Comparison of ENCODE assay signal across 8 cellular contexts in the genomic region with DNA sequence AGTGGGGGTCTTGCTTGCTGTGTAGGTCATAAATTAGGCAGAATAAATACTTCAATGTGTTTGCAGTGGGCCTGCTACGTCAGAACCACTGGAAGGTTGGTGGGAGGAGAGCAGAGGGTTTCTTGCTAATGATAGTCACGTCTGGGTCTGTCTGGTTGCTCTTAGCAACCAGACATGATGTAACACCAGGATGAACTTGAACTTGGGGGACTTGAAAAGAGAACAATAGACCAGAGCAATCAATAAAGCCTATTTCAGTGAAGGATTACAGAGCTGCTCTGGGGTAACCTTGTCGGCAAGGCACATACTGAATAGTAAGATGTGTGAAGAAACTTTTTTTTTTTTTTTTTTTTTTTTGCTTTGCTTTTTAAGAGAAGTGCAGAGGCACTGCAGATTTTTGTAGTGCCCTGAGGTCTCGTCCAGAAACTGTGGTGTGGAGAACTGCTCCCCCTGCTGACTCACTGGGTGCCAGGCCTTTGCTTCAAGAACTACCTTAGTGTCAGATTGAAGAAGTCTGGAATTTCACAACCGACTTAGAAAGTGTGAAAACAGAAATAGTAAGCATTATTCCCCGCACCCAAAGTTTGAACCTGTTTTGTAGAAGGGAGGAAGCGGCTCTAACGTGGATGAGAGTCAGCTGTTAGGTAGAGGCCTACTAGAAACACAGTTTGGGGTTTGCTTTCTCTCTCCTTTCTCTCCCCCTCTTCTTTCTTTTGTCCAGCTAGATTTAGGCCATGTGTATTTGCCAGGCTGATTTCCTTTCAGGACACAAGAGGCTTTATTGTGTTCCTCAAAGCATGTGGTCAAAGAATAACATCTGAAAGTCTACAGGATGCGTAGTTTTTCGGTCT.
DNase-seq lines count a peak whose midpoint lies in the region; ATAC-seq and TF ChIP-seq lines count a peak whose summit lies in the region.

No MANE protein-coding gene starts in this region.

- no peak overlapping the region for H3K4me3 ChIP-seq in CD4-positive, alpha-beta memory T cell (ENCODE audit: low read length in 2 of 2)
- H3K4me3 ChIP-seq in IMR-90 (ENCODE audit: insufficient read depth, low read depth, low read length) (no peak overlapping the region), esophagus muscularis mucosa (no peak overlapping the region)
- H3K4me3 ChIP-seq in naive thymus-derived CD4-positive, alpha-beta T cell (ENCODE audit: low read length) = no peak overlapping the region

- no TSS peak for BruUV-seq in IMR-90 (replicated peaks; lab: Mats Ljungman, UMichigan)

- no peaks in the 10 kb centered on the region for H3K36me3 Mint-ChIP-seq in CD4-positive, alpha-beta memory T cell
- H3K36me3 Mint-ChIP-seq in naive thymus-derived CD4-positive, alpha-beta T cell = peaks cover 0 to 4% (median 0%) of the 10 kb centered on the region in 5 donors

- H2BK5ac ChIP-seq in IMR-90 (ENCODE audit: low read depth, low read length, poor library complexity, severe bottlenecking) = no peak overlapping the region

- no CpG with 5 or more reads among the region's 10 CpGs for WGBS in IMR-90 (ENCODE audit: extremely low coverage in 2 of 2, insufficient read length in 1 of 2), 2 experiments
- 19% methylated on average over 10 of the region's 10 CpGs for WGBS in esophagus muscularis mucosa

- no peak overlapping the region; the same call in 1 of the 2 replicates for H3K4me2 ChIP-seq in IMR-90 (ENCODE audit: low read depth, low read length)

- TF ChIP-seq CTCF in IMR-90 (conservative IDR thresholded peaks at IDR 0.05; ENCODE audit: low read depth, low read length) = peak; percentile 90
- TF ChIP-seq CTCF in esophagus muscularis mucosa (IDR thresholded peaks at IDR 0.05) = peak; percentile 74 to 86 (median 83)

- H3K18ac ChIP-seq in IMR-90 (ENCODE audit: low read depth, low read length) = no peak overlapping the region

- TF ChIP-seq POLR2A in IMR-90 (IDR thresholded peaks at IDR 0.05; ENCODE audit: low read depth, low read length) = no peak
- TF ChIP-seq POLR2A in esophagus muscularis mucosa (IDR thresholded peaks at IDR 0.05; ENCODE audit: low read depth) = no peak

- DNase-seq in CD4-positive, alpha-beta memory T cell = peak; percentile 58 to 72 (median 63)
- DNase-seq in IMR-90 (peak; percentile 86), OCI-M1 (lab: John Stamatoyannopoulos, UW) (peak; percentile 95), activated T-cell treated with anti-CD3 and anti-CD28 coated beads for 4 hours (peak; percentile 44), esophagus muscularis mucosa (ENCODE audit: extremely low spot score) (peak; percentile 97)
- peak; percentile 29 to 69 (median 59) for DNase-seq in naive thymus-derived CD4-positive, alpha-beta T cell
- peak; percentile 22 to 50 for DNase-seq in stimulated activated CD8-positive, alpha-beta memory T cell treated with anti-CD3 and anti-CD28 coated beads, Interleukin-7, amount 100 ng/mL, for 48 hours (ENCODE audit: extremely low read depth in 1 of 2, low read depth in 1 of 2)

- H3K79me1 ChIP-seq in IMR-90 (ENCODE audit: low read depth in 1 of 2, low read length in 2 of 2) = no peaks in the 10 kb centered on the region

- H4K8ac ChIP-seq in IMR-90 (ENCODE audit: low read depth in 2 of 2, low read length in 2 of 2) = no peak overlapping the region

- H3K27ac Mint-ChIP-seq in CD4-positive, alpha-beta memory T cell = peak overlapping the region; percentile 32 to 91 (median 81)
- H3K27ac Mint-ChIP-seq in naive thymus-derived CD4-positive, alpha-beta T cell = peak overlapping the region in 6 of 9 donors; percentile 11 to 82 (median 44)

- no peaks in the 10 kb centered on the region for H3K9me3 Mint-ChIP-seq in CD4-positive, alpha-beta memory T cell
- H3K9me3 Mint-ChIP-seq in naive thymus-derived CD4-positive, alpha-beta T cell = no peaks in the 10 kb centered on the region

- TF ChIP-seq EP300 in esophagus muscularis mucosa (IDR thresholded peaks at IDR 0.05) = no peak

- H2AFZ ChIP-seq in IMR-90 (replicated peaks; ENCODE audit: low read length, poor library complexity) = peak overlapping the region; percentile 16

- no peak overlapping the region for H2BK120ac ChIP-seq in IMR-90 (ENCODE audit: low read depth, low read length)

- peak overlapping the region in 2 of 8 donors; percentile 11 to 26 for H3K4me3 Mint-ChIP-seq in CD4-positive, alpha-beta memory T cell
- H3K4me3 Mint-ChIP-seq in naive thymus-derived CD4-positive, alpha-beta T cell = peak overlapping the region in 3 of 10 donors; percentile 14 to 39 (median 26)

- no peak overlapping the region for H2BK15ac ChIP-seq in IMR-90 (ENCODE audit: low read depth, low read length)

- H3K9ac ChIP-seq in IMR-90 (ENCODE audit: low read depth, low read length) = no peak overlapping the region

- H4K5ac ChIP-seq in IMR-90 (ENCODE audit: low read depth, low read length) = no peak overlapping the region

- POLR2A ChIA-PET in CD4-positive, alpha-beta memory T cell (lab: Charles Lee; ENCODE audit: partially characterized antibody) = interaction anchor here (1.1 kb wide), 1 partner anchor 404 kb away, joined by 5 read pairs; no protein-coding TSS in a partner anchor
- POLR2A ChIA-PET in IMR-90 (lab: Charles Lee; ENCODE audit: unreplicated experiment) = interaction anchor here (0.6 kb wide), 1 partner anchor 397 kb away, joined by 3 read pairs; no protein-coding TSS in a partner anchor
- POLR2A ChIA-PET in naive thymus-derived CD4-positive, alpha-beta T cell (lab: Charles Lee) = no interaction called here

- H3K23ac ChIP-seq in IMR-90 (ENCODE audit: low read depth, low read length) = no peak overlapping the region

- H2AK5ac ChIP-seq in IMR-90 (ENCODE audit: low read depth, low read length) = no peak overlapping the region

- H3K4ac ChIP-seq in IMR-90 (ENCODE audit: low read depth, low read length) = no peak overlapping the region

- peak; percentile 92 for ATAC-seq in GM21390 (IDR thresholded peaks at IDR 0.05; ENCODE audit: unreplicated experiment)
- ATAC-seq in IMR-90 (ENCODE audit: low read depth) = peak; percentile 98
- peak; percentile 88 for ATAC-seq in naive thymus-derived CD4-positive, alpha-beta T cell

- H4K91ac ChIP-seq in IMR-90 (ENCODE audit: insufficient read depth, low read depth, low read length) = no peak overlapping the region

- dilution Hi-C loops in IMR-90 (cut with HindIII; ENCODE audit: low sequenced_read_pairs, unreplicated experiment) = no loop called here

- H3K36me3 ChIP-seq in CD4-positive, alpha-beta memory T cell (ENCODE audit: insufficient read depth, low read length) = no peaks in the 10 kb centered on the region
- H3K36me3 ChIP-seq in IMR-90 (ENCODE audit: control insufficient read depth, insufficient read depth, low read length) (no peaks in the 10 kb centered on the region), esophagus muscularis mucosa (peaks cover 3 to 22% (median 13%) of the 10 kb centered on the region in 4 donors)
- no peaks in the 10 kb centered on the region for H3K36me3 ChIP-seq in naive thymus-derived CD4-positive, alpha-beta T cell (ENCODE audit: control insufficient read depth in 2 of 3, insufficient read depth in 3 of 3, low read length in 3 of 3)

- H3K27ac ChIP-seq in CD4-positive, alpha-beta memory T cell (ENCODE audit: low read depth, low read length) = no peak overlapping the region
- no peak overlapping the region for H3K27ac ChIP-seq in IMR-90 (ENCODE audit: insufficient read depth, low read length)
- H3K27ac ChIP-seq in esophagus muscularis mucosa (replicated peaks in 1 of 4) = peak overlapping the region; percentile 70 to 80 (median 72)
- H3K27ac ChIP-seq in naive thymus-derived CD4-positive, alpha-beta T cell (ENCODE audit: low read depth, low read length) = no peak overlapping the region

- no peak overlapping the region for H2BK20ac ChIP-seq in IMR-90 (ENCODE audit: low read depth, low read length)

- H3K9me1 ChIP-seq in IMR-90 (ENCODE audit: insufficient read depth, low read length) = no peaks in the 10 kb centered on the region

- peak; percentile 80 for TF ChIP-seq RAD21 in IMR-90 (IDR thresholded peaks at IDR 0.05; ENCODE audit: low read length)

- no peaks in the 10 kb centered on the region for H4K20me1 ChIP-seq in IMR-90 (ENCODE audit: insufficient read depth, low read length)

- no peak overlapping the region for H3K56ac ChIP-seq in IMR-90 (ENCODE audit: extremely low read depth, insufficient read depth, low read length)

- CTCF ChIA-PET in CD4-positive, alpha-beta memory T cell (lab: Charles Lee; ENCODE audit: partially characterized antibody) = interaction anchor here (0.6 to 4.6 kb wide), 12 partner anchors 10 to 1506 kb away, joined by 3 to 44 read pairs (median 4); no protein-coding TSS in a partner anchor
- CTCF ChIA-PET in IMR-90 (lab: Yijun Ruan, JAX) = interaction anchor here (0.6 to 2.9 kb wide), 5 partner anchors 12 to 1056 kb away, joined by 3 to 10 read pairs (median 4); no protein-coding TSS in a partner anchor
- CTCF ChIA-PET in naive thymus-derived CD4-positive, alpha-beta T cell (lab: Charles Lee) = interaction anchor here (0.6 to 3.1 kb wide), 3 partner anchors 215 to 477 kb away, joined by 3 to 21 read pairs (median 4); no protein-coding TSS in a partner anchor

- intact Hi-C loops in CD4-positive, alpha-beta memory T cell (cut with micrococcal nuclease) = loop anchor here (1.0 to 2.0 kb wide), 5 partner anchors 399 to 605 kb away; no protein-coding TSS in a partner anchor
- intact Hi-C loops in IMR-90 (cut with micrococcal nuclease) = loop anchor here (1.0 to 5.0 kb wide), 10 partner anchors 115 to 605 kb away; no protein-coding TSS in a partner anchor
- intact Hi-C loops in esophagus muscularis mucosa (cut with DNase I) = loop anchor here (5.0 to 10.0 kb wide), 4 partner anchors 189 to 479 kb away; a partner anchor contains a TSS
- intact Hi-C loops in naive thymus-derived CD4-positive, alpha-beta T cell (cut with micrococcal nuclease) = loop anchor here (1.0 to 10.0 kb wide), 14 partner anchors 131 to 1482 kb away; no protein-coding TSS in a partner anchor

- H3K9me3 ChIP-seq in CD4-positive, alpha-beta memory T cell (ENCODE audit: control insufficient read depth in 1 of 2, low read length in 2 of 2) = no peaks in the 10 kb centered on the region
- H3K9me3 ChIP-seq in IMR-90 (ENCODE audit: control insufficient read depth, insufficient read depth, low read length) = no peaks in the 10 kb centered on the region
- no peaks in the 10 kb centered on the region for H3K9me3 ChIP-seq in esophagus muscularis mucosa
- no peaks in the 10 kb centered on the region for H3K9me3 ChIP-seq in naive thymus-derived CD4-positive, alpha-beta T cell (ENCODE audit: control insufficient read depth in 2 of 3, low read length in 3 of 3)

- in situ Hi-C loops in IMR-90 (cut with MboI; ENCODE audit: low sequenced_read_pairs) = loop anchor here (10.0 kb wide), 1 partner anchor 479 kb away; no protein-coding TSS in a partner anchor

- no peak overlapping the region for H3K14ac ChIP-seq in IMR-90 (replicated peaks; ENCODE audit: low read depth, low read length)

- no peaks in the 10 kb centered on the region for H3K27me3 Mint-ChIP-seq in CD4-positive, alpha-beta memory T cell
- H3K27me3 Mint-ChIP-seq in naive thymus-derived CD4-positive, alpha-beta T cell = peaks cover 0 to 2% (median 0%) of the 10 kb centered on the region in 5 donors

- no peaks in the 10 kb centered on the region for H3K4me1 ChIP-seq in CD4-positive, alpha-beta memory T cell (ENCODE audit: insufficient read depth, low read length)
- H3K4me1 ChIP-seq in IMR-90 (ENCODE audit: control insufficient read depth, insufficient read depth, low read length) (peaks cover 2% of the 10 kb centered on the region; the same call in 1 of the 2 replicates), esophagus muscularis mucosa (peaks cover 59 to 63% (median 62%) of the 10 kb centered on the region in 4 donors)
- H3K4me1 ChIP-seq in naive thymus-derived CD4-positive, alpha-beta T cell (ENCODE audit: control insufficient read depth in 2 of 2, insufficient read depth in 2 of 2, low read length in 2 of 2) = peaks cover 0 to 5% of the 10 kb centered on the region in 2 donors

- H3K4me1 Mint-ChIP-seq in CD4-positive, alpha-beta memory T cell = peaks cover 5 to 7% (median 5%) of the 10 kb centered on the region in 4 donors
- peaks cover 0 to 13% (median 8%) of the 10 kb centered on the region in 7 donors for H3K4me1 Mint-ChIP-seq in naive thymus-derived CD4-positive, alpha-beta T cell

- no peaks in the 10 kb centered on the region for H3K27me3 ChIP-seq in CD4-positive, alpha-beta memory T cell (ENCODE audit: insufficient read depth, low read length)
- no peaks in the 10 kb centered on the region; the same call in 1 of the 2 replicates for H3K27me3 ChIP-seq in IMR-90 (ENCODE audit: control insufficient read depth, insufficient read depth, low read length)
- no peaks in the 10 kb centered on the region for H3K27me3 ChIP-seq in esophagus muscularis mucosa
- H3K27me3 ChIP-seq in naive thymus-derived CD4-positive, alpha-beta T cell (ENCODE audit: control insufficient read depth in 2 of 2, insufficient read depth in 2 of 2, low read length in 2 of 2) = no peaks in the 10 kb centered on the region

- no peak overlapping the region for H2AK9ac ChIP-seq in IMR-90 (replicated peaks; ENCODE audit: low read depth, low read length, poor library complexity)

Comparison
In these comparisons a context has a peak if more than half of its experiments do, and no peak if none do; other contexts are left out.
1. DNase-seq: peak in every context shown above with its lines; median percentile 97 in esophagus muscularis mucosa; 95 in OCI-M1; 86 in IMR-90; 63 in CD4-positive, alpha-beta memory T cell; 59 in naive thymus-derived CD4-positive, alpha-beta T cell; 44 in activated T-cell treated with anti-CD3 and anti-CD28 coated beads for 4 hours; 36 in stimulated activated CD8-positive, alpha-beta memory T cell treated with anti-CD3 and anti-CD28 coated beads, Interleukin-7, amount 100 ng/mL, for 48 hours.
2. H3K27ac ChIP-seq: peak in esophagus muscularis mucosa (4 of 4); none in CD4-positive, alpha-beta memory T cell (single experiment), IMR-90 (single experiment) and naive thymus-derived CD4-positive, alpha-beta T cell (single experiment).
3. Peak in every context shown above with its lines, with median percentiles within 50 percentile points of each other: ATAC-seq.